ENCODE assay signal across 1 cellular context in genomic region chr10:89283174-89283987, GRCh38.
TF ChIP-seq lines count a peak whose summit lies in the region.

No MANE protein-coding gene starts in this region.

TF ChIP-seq in H1, 55 proteins besides CTCF, POLR2A, EP300 and RAD21:
- no peak for TF ChIP-seq TEAD4 (IDR thresholded peaks at IDR 0.05; ENCODE audit: low read depth, low read length)
- TF ChIP-seq, protein P1, sequence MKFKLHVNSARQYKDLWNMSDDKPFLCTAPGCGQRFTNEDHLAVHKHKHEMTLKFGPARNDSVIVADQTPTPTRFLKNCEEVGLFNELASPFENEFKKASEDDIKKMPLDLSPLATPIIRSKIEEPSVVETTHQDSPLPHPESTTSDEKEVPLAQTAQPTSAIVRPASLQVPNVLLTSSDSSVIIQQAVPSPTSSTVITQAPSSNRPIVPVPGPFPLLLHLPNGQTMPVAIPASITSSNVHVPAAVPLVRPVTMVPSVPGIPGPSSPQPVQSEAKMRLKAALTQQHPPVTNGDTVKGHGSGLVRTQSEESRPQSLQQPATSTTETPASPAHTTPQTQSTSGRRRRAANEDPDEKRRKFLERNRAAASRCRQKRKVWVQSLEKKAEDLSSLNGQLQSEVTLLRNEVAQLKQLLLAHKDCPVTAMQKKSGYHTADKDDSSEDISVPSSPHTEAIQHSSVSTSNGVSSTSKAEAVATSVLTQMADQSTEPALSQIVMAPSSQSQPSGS (IDR thresholded peaks at IDR 0.05; ENCODE audit: low read length), result no peak
